ENCODE assay signal across 15 cellular contexts in genomic region chr15:101173233-101174119, GRCh38.
DNase-seq lines count a peak whose midpoint lies in the region; ATAC-seq and TF ChIP-seq lines count a peak whose summit lies in the region.
"Had no signal": no experiment of that assay in that cellular context is flagged by ENCODE, and none has a peak within 500 bp of the region (broad histone marks: within the 10 kb centered on the region; RNA-seq: fewer than 3 reads in every experiment).

No MANE protein-coding gene starts in this region.

- H3K36me3 ChIP-seq in KOPT-K1 (ENCODE audit: insufficient read depth, low read length) = peaks cover 40% of the 10 kb centered on the region

- no peak overlapping the region for H3K4me3 Mint-ChIP-seq in activated naive CD4-positive, alpha-beta T cell treated with anti-CD3 and anti-CD28 coated beads, Interleukin-2, amount 50 U/mL, for 24 hours
- no peak overlapping the region for H3K4me3 Mint-ChIP-seq in activated naive CD4-positive, alpha-beta T cell treated with anti-CD3 and anti-CD28 coated beads, Interleukin-2, amount 10 ng/mL, durations not matched to agents 7 days and 5 days
- peak overlapping the region; percentile 54 for H3K4me3 Mint-ChIP-seq in endothelial cell (ENCODE audit: unreplicated experiment)
- no peak overlapping the region for H3K4me3 Mint-ChIP-seq in stimulated activated effector memory CD8-positive, alpha-beta T cell treated with anti-CD3 and anti-CD28 coated beads, Interleukin-12 subunit alpha, Interleukin-12 subunit beta, amount 100 ng/mL, for 72 hours
- H3K4me3 Mint-ChIP-seq: CD8-positive, alpha-beta memory T cell; T-cell had no signal

- CTCF ChIA-PET in activated naive CD4-positive, alpha-beta T cell treated with anti-CD3 and anti-CD28 coated beads, Interleukin-2, amount 10 ng/mL, durations not matched to agents 7 days and 5 days (lab: Charles Lee) = interaction anchor here (1.2 kb wide), 1 partner anchor 74 kb away, joined by 3 read pairs; no protein-coding TSS in a partner anchor

- H3K27me3 Mint-ChIP-seq in activated naive CD4-positive, alpha-beta T cell treated with anti-CD3 and anti-CD28 coated beads, Interleukin-2, amount 50 U/mL, for 24 hours = no peaks in the 10 kb centered on the region
- H3K27me3 Mint-ChIP-seq in activated naive CD4-positive, alpha-beta T cell treated with anti-CD3 and anti-CD28 coated beads, Interleukin-2, amount 10 ng/mL, durations not matched to agents 7 days and 5 days = no peaks in the 10 kb centered on the region
- peaks cover 6% of the 10 kb centered on the region for H3K27me3 Mint-ChIP-seq in endothelial cell (ENCODE audit: unreplicated experiment)
- H3K27me3 Mint-ChIP-seq: CD8-positive, alpha-beta memory T cell; T-cell; type B pancreatic cell had no signal

- peak overlapping the region; percentile 94 for H3K27ac ChIP-seq in KOPT-K1 (ENCODE audit: low read depth, low read length, poor library complexity, severe bottlenecking)
- H3K27ac ChIP-seq: esophagus muscularis mucosa had no signal

- H3K36me3 Mint-ChIP-seq in activated naive CD4-positive, alpha-beta T cell treated with anti-CD3 and anti-CD28 coated beads, Interleukin-2, amount 50 U/mL, for 24 hours = peaks cover 24% of the 10 kb centered on the region
- peaks cover 42% of the 10 kb centered on the region for H3K36me3 Mint-ChIP-seq in activated naive CD4-positive, alpha-beta T cell treated with anti-CD3 and anti-CD28 coated beads, Interleukin-2, amount 10 ng/mL, durations not matched to agents 7 days and 5 days
- H3K36me3 Mint-ChIP-seq in endothelial cell (ENCODE audit: low read depth, unreplicated experiment) = peaks cover 37% of the 10 kb centered on the region
- peaks cover 98% of the 10 kb centered on the region for H3K36me3 Mint-ChIP-seq in stimulated activated effector memory CD8-positive, alpha-beta T cell treated with anti-CD3 and anti-CD28 coated beads, Interleukin-12 subunit alpha, Interleukin-12 subunit beta, amount 100 ng/mL, for 72 hours

- no peak for DNase-seq in activated naive CD4-positive, alpha-beta T cell treated with anti-CD3 and anti-CD28 coated beads, Interleukin-2, amount 10 ng/mL, durations not matched to agents 7 days and 5 days
- DNase-seq in endothelial cell (ENCODE audit: low spot score) (no peak), amygdala (lab: John Stamatoyannopoulos, UW) (no peak)
- no peak for DNase-seq in stimulated activated effector memory CD8-positive, alpha-beta T cell treated with anti-CD3 and anti-CD28 coated beads, Interleukin-12 subunit alpha, Interleukin-12 subunit beta, amount 100 ng/mL, for 72 hours (ENCODE audit: low spot score in 2 of 2)
- DNase-seq: ACHN; activated gamma-delta T cell; CD8-positive, alpha-beta memory T cell; stimulated activated CD4-positive, alpha-beta T cell treated with anti-CD3 and anti-CD28 coated beads, Interleukin-12 subunit alpha, Interleukin-12 subunit beta, amount 100 ng/mL, for 4 hours; T-cell had no signal

- H3K9me3 Mint-ChIP-seq in activated naive CD4-positive, alpha-beta T cell treated with anti-CD3 and anti-CD28 coated beads, Interleukin-2, amount 50 U/mL, for 24 hours = no peaks in the 10 kb centered on the region
- no peaks in the 10 kb centered on the region for H3K9me3 Mint-ChIP-seq in activated naive CD4-positive, alpha-beta T cell treated with anti-CD3 and anti-CD28 coated beads, Interleukin-2, amount 10 ng/mL, durations not matched to agents 7 days and 5 days
- no peaks in the 10 kb centered on the region for H3K9me3 Mint-ChIP-seq in endothelial cell (ENCODE audit: unreplicated experiment)
- no peaks in the 10 kb centered on the region for H3K9me3 Mint-ChIP-seq in stimulated activated effector memory CD8-positive, alpha-beta T cell treated with anti-CD3 and anti-CD28 coated beads, Interleukin-12 subunit alpha, Interleukin-12 subunit beta, amount 100 ng/mL, for 72 hours
- H3K9me3 Mint-ChIP-seq: CD8-positive, alpha-beta memory T cell; T-cell had no signal

- H3K4me1 Mint-ChIP-seq in activated naive CD4-positive, alpha-beta T cell treated with anti-CD3 and anti-CD28 coated beads, Interleukin-2, amount 50 U/mL, for 24 hours = peaks cover 24% of the 10 kb centered on the region
- peaks cover 51% of the 10 kb centered on the region for H3K4me1 Mint-ChIP-seq in activated naive CD4-positive, alpha-beta T cell treated with anti-CD3 and anti-CD28 coated beads, Interleukin-2, amount 10 ng/mL, durations not matched to agents 7 days and 5 days
- peaks cover 49% of the 10 kb centered on the region for H3K4me1 Mint-ChIP-seq in endothelial cell (ENCODE audit: unreplicated experiment)
- H3K4me1 Mint-ChIP-seq in stimulated activated effector memory CD8-positive, alpha-beta T cell treated with anti-CD3 and anti-CD28 coated beads, Interleukin-12 subunit alpha, Interleukin-12 subunit beta, amount 100 ng/mL, for 72 hours = peaks cover 43% of the 10 kb centered on the region

- H3K27ac Mint-ChIP-seq in activated naive CD4-positive, alpha-beta T cell treated with anti-CD3 and anti-CD28 coated beads, Interleukin-2, amount 50 U/mL, for 24 hours = peak overlapping the region; percentile 38
- H3K27ac Mint-ChIP-seq in activated naive CD4-positive, alpha-beta T cell treated with anti-CD3 and anti-CD28 coated beads, Interleukin-2, amount 10 ng/mL, durations not matched to agents 7 days and 5 days = no peak overlapping the region
- H3K27ac Mint-ChIP-seq in endothelial cell (ENCODE audit: unreplicated experiment) = no peak overlapping the region
- peak overlapping the region; percentile 92 for H3K27ac Mint-ChIP-seq in stimulated activated effector memory CD8-positive, alpha-beta T cell treated with anti-CD3 and anti-CD28 coated beads, Interleukin-12 subunit alpha, Interleukin-12 subunit beta, amount 100 ng/mL, for 72 hours
- H3K27ac Mint-ChIP-seq: T-cell had no signal

- no peak for ATAC-seq in stimulated activated effector memory CD8-positive, alpha-beta T cell treated with anti-CD3 and anti-CD28 coated beads, Interleukin-12 subunit alpha, Interleukin-12 subunit beta, amount 100 ng/mL, for 72 hours
- ATAC-seq in GM18909 (IDR thresholded peaks at IDR 0.05; ENCODE audit: poor library complexity, unreplicated experiment) (no peak), HG03139 (IDR thresholded peaks at IDR 0.05; ENCODE audit: unreplicated experiment) (no peak)
- ATAC-seq: T-cell had no signal

- TF ChIP-seq CTCF in endothelial cell (IDR thresholded peaks at IDR 0.05; ENCODE audit: unreplicated experiment) = no peak

- H3K9me3 ChIP-seq in KOPT-K1 (ENCODE audit: insufficient read depth, low read length, poor library complexity, severe bottlenecking) = no peaks in the 10 kb centered on the region
- H3K9me3 ChIP-seq: esophagus muscularis mucosa had no signal

Comparison
In these comparisons a context has a peak if more than half of its experiments do, and no peak if none do; other contexts are left out.
1. H3K27ac Mint-ChIP-seq: peak in activated naive CD4-positive, alpha-beta T cell treated with anti-CD3 and anti-CD28 coated beads, Interleukin-2, amount 50 U/mL, for 24 hours (single experiment) and stimulated activated effector memory CD8-positive, alpha-beta T cell treated with anti-CD3 and anti-CD28 coated beads, Interleukin-12 subunit alpha, Interleukin-12 subunit beta, amount 100 ng/mL, for 72 hours (single experiment); none in activated naive CD4-positive, alpha-beta T cell treated with anti-CD3 and anti-CD28 coated beads, Interleukin-2, amount 10 ng/mL, durations not matched to agents 7 days and 5 days (single experiment) and endothelial cell (single experiment).